24 cellular contexts compared by ENCODE assay signal in the genomic region with DNA sequence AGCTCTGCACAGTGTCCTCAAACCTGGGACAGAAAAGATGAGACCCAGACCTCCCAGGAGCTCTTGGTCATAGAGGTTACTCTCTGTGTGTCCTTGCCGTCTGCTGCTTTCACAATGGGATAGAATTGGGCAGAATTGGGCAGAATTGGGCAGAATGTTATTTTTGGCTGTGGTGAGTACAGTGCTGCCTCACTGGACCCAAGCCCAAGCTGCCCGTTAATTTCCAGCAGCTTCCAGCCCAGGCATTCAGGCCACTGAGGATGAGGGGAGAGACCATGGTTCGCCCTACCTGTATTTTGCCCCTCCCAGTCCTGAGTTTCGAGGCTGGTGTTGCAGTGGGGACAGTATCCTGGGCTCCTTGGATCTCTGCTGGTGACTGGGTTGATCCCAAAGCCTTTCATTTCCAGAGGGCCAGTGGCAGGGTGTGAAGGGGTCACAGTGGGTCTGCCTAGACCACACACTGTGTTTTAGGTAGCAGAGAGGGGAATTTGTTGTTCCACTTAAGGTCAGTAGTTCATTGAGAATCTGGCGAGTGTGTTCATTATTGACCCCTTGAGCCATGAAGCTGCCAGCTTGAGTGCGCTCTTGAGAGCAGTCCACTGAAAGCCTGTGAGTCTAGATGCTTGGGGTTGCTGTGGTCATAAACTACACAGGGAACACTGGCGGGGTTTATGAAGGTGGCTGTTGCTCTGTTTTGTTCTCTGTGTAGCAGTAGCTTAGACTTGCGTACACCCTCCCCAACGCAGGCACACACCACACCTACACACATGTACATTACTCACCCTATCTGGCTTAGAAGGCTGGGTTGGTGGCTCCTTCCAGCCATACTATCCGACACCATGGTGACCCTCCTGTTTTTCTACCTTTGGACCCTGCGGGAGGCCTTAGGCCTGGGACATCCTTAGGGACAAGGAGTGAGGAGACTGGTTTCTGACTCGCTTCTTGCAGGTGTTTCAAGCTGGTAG. TPM values are rescaled to one million over a fixed set of nuclear protein-coding genes. Genes with fewer than 3 reads are reported as not detected.
DNase-seq lines count a peak whose midpoint lies in the region; ATAC-seq and TF ChIP-seq lines count a peak whose summit lies in the region.
"Had no signal": no experiment of that assay in that cellular context is flagged by ENCODE, and none has a peak within 500 bp of the region (broad histone marks: within the 10 kb centered on the region; RNA-seq: fewer than 3 reads in every experiment).

No MANE protein-coding gene starts in this region.

- H3K36me3 Mint-ChIP-seq in activated T-cell treated with anti-CD3 and anti-CD28 coated beads, Interleukin-2, amount 50 U/mL, for 24 hours (ENCODE audit: low read depth), result peaks cover 86% of the 10 kb centered on the region
- H3K36me3 Mint-ChIP-seq in CD4-positive, alpha-beta T cell (ENCODE audit: low read depth), result peaks cover 96% of the 10 kb centered on the region
- peaks cover 77% of the 10 kb centered on the region for H3K36me3 Mint-ChIP-seq in activated T-helper 2 cell treated with anti-CD3 and anti-CD28 coated beads, Interferon-gamma antibody, Interleukin-2, Interleukin-4, amounts not matched to agents 10 μg/mL and 5 μg/mL and 100 μg/mL, durations not matched to agents 14 hours and 24 hours and 36 hours (ENCODE audit: low read depth)
- H3K36me3 Mint-ChIP-seq in naive thymus-derived CD4-positive, alpha-beta T cell, result peaks cover 9 to 63% (median 21%) of the 10 kb centered on the region in 5 donors

- no peaks in the 10 kb centered on the region for H3K9me3 ChIP-seq in CD4-positive, alpha-beta T cell (ENCODE audit: control insufficient read depth, low read length)
- H3K9me3 ChIP-seq in naive thymus-derived CD4-positive, alpha-beta T cell (ENCODE audit: control insufficient read depth in 2 of 3, low read length in 3 of 3), result no peaks in the 10 kb centered on the region
- H3K9me3 ChIP-seq: thoracic aorta had no signal

- peaks cover 0 to 10% of the 10 kb centered on the region in 2 donors for H3K4me1 ChIP-seq in naive thymus-derived CD4-positive, alpha-beta T cell (ENCODE audit: control insufficient read depth in 2 of 2, insufficient read depth in 2 of 2, low read length in 2 of 2)

- no peak overlapping the region for H3K4me3 ChIP-seq in naive thymus-derived CD4-positive, alpha-beta T cell (ENCODE audit: low read length)
- H3K4me3 ChIP-seq: thoracic aorta had no signal

- no peak for ATAC-seq in CD4-positive, alpha-beta T cell (ENCODE audit: poor library complexity)
- ATAC-seq in naive thymus-derived CD4-positive, alpha-beta T cell, result no peak

- intact Hi-C loops in CD4-positive, alpha-beta T cell (cut with DNase I, micrococcal nuclease), result no loop called here
- intact Hi-C loops in activated T-helper 2 cell treated with anti-CD3 and anti-CD28 coated beads, Interferon-gamma antibody, Interleukin-2, Interleukin-4, amounts not matched to agents 10 μg/mL and 5 μg/mL and 100 μg/mL, durations not matched to agents 14 hours and 24 hours and 36 hours (cut with micrococcal nuclease), result no loop called here
- intact Hi-C loops in naive thymus-derived CD4-positive, alpha-beta T cell (cut with micrococcal nuclease), result no loop called here

- H3K27ac ChIP-seq in CD4-positive, alpha-beta T cell (ENCODE audit: low read depth, low read length), result no peak overlapping the region
- H3K27ac ChIP-seq in naive thymus-derived CD4-positive, alpha-beta T cell (ENCODE audit: low read depth, low read length), result no peak overlapping the region
- H3K27ac ChIP-seq: C4-2B, KMS-11, thoracic aorta had no signal

- CTCF ChIA-PET in CD4-positive, alpha-beta T cell (lab: Charles Lee), result interaction anchor here (1.5 kb wide), 1 partner anchor 92 kb away, joined by 4 read pairs; no protein-coding TSS in a partner anchor
- CTCF ChIA-PET in naive thymus-derived CD4-positive, alpha-beta T cell (lab: Charles Lee), result interaction anchor here (0.6 kb wide), 1 partner anchor 627 kb away, joined by 3 read pairs; no protein-coding TSS in a partner anchor

- peaks cover 25 to 83% (median 35%) of the 10 kb centered on the region in 3 experiments for H3K36me3 ChIP-seq in naive thymus-derived CD4-positive, alpha-beta T cell (ENCODE audit: control insufficient read depth in 2 of 3, insufficient read depth in 3 of 3, low read length in 3 of 3)

- H3K9me3 Mint-ChIP-seq in activated T-cell treated with anti-CD3 and anti-CD28 coated beads, Interleukin-2, amount 50 U/mL, for 24 hours, result no peaks in the 10 kb centered on the region
- H3K9me3 Mint-ChIP-seq in CD4-positive, alpha-beta T cell, result no peaks in the 10 kb centered on the region
- no peaks in the 10 kb centered on the region for H3K9me3 Mint-ChIP-seq in activated T-helper 2 cell treated with anti-CD3 and anti-CD28 coated beads, Interferon-gamma antibody, Interleukin-2, Interleukin-4, amounts not matched to agents 10 μg/mL and 5 μg/mL and 100 μg/mL, durations not matched to agents 14 hours and 24 hours and 36 hours
- no peaks in the 10 kb centered on the region for H3K9me3 Mint-ChIP-seq in naive thymus-derived CD4-positive, alpha-beta T cell
- H3K9me3 Mint-ChIP-seq: activated CD4-positive, alpha-beta T cell treated with anti-CD3 and anti-CD28 coated beads, Interleukin-2, amount 10 ng/mL, durations not matched to agents 7 days and 5 days; nephron had no signal

- TF ChIP-seq CTCF in CD4-positive, alpha-beta T cell (IDR thresholded peaks at IDR 0.05), result no peak

- peaks cover 44% of the 10 kb centered on the region for H3K4me1 Mint-ChIP-seq in activated T-cell treated with anti-CD3 and anti-CD28 coated beads, Interleukin-2, amount 50 U/mL, for 24 hours (ENCODE audit: low read depth)
- H3K4me1 Mint-ChIP-seq in CD4-positive, alpha-beta T cell (ENCODE audit: low read depth), result peaks cover 50% of the 10 kb centered on the region
- peaks cover 31% of the 10 kb centered on the region for H3K4me1 Mint-ChIP-seq in activated T-helper 2 cell treated with anti-CD3 and anti-CD28 coated beads, Interferon-gamma antibody, Interleukin-2, Interleukin-4, amounts not matched to agents 10 μg/mL and 5 μg/mL and 100 μg/mL, durations not matched to agents 14 hours and 24 hours and 36 hours (ENCODE audit: low read depth)
- H3K4me1 Mint-ChIP-seq in naive thymus-derived CD4-positive, alpha-beta T cell, result peaks cover 30 to 57% (median 43%) of the 10 kb centered on the region in 7 donors
- H3K4me1 Mint-ChIP-seq: nephron had no signal

- no peaks in the 10 kb centered on the region for H3K27me3 ChIP-seq in CD4-positive, alpha-beta T cell (ENCODE audit: control insufficient read depth, insufficient read depth, low read length)
- H3K27me3 ChIP-seq in naive thymus-derived CD4-positive, alpha-beta T cell (ENCODE audit: control insufficient read depth in 2 of 2, insufficient read depth in 2 of 2, low read length in 2 of 2), result no peaks in the 10 kb centered on the region

- POLR2A ChIA-PET in CD4-positive, alpha-beta T cell (lab: Charles Lee), result interaction anchor here (1.3 to 2.0 kb wide), 2 partner anchors 38 to 91 kb away, joined by 3 to 5 read pairs; no protein-coding TSS in a partner anchor
- POLR2A ChIA-PET in naive thymus-derived CD4-positive, alpha-beta T cell (lab: Charles Lee), result interaction anchor here (0.8 to 1.2 kb wide), 2 partner anchors 35 to 37 kb away, joined by 3 to 4 read pairs; no protein-coding TSS in a partner anchor

- no peaks in the 10 kb centered on the region for H3K27me3 Mint-ChIP-seq in activated T-cell treated with anti-CD3 and anti-CD28 coated beads, Interleukin-2, amount 50 U/mL, for 24 hours
- no peaks in the 10 kb centered on the region for H3K27me3 Mint-ChIP-seq in CD4-positive, alpha-beta T cell
- H3K27me3 Mint-ChIP-seq in activated T-helper 2 cell treated with anti-CD3 and anti-CD28 coated beads, Interferon-gamma antibody, Interleukin-2, Interleukin-4, amounts not matched to agents 10 μg/mL and 5 μg/mL and 100 μg/mL, durations not matched to agents 14 hours and 24 hours and 36 hours (ENCODE audit: low read depth), result no peaks in the 10 kb centered on the region
- no peaks in the 10 kb centered on the region for H3K27me3 Mint-ChIP-seq in naive thymus-derived CD4-positive, alpha-beta T cell
- H3K27me3 Mint-ChIP-seq: activated CD4-positive, alpha-beta T cell treated with anti-CD3 and anti-CD28 coated beads, Interleukin-2, amount 10 ng/mL, durations not matched to agents 7 days and 5 days had no signal

- DNase-seq in activated T-cell treated with anti-CD3 and anti-CD28 coated beads, Interleukin-2, amount 50 U/mL, for 24 hours, result peak; percentile 29
- no peak for DNase-seq in activated T-cell treated with anti-CD3 and anti-CD28 coated beads, Interleukin-2, amount 50 U/mL, for 1 hour
- no peak for DNase-seq in CD4-positive, alpha-beta T cell
- no peak for DNase-seq in activated T-helper 2 cell treated with anti-CD3 and anti-CD28 coated beads, Interferon-gamma antibody, Interleukin-2, Interleukin-4, amounts not matched to agents 10 μg/mL and 5 μg/mL and 100 μg/mL, durations not matched to agents 14 hours and 24 hours and 36 hours (ENCODE audit: low spot score)
- DNase-seq in naive thymus-derived CD4-positive, alpha-beta T cell, result peak in 1 of 9 donors; percentile 12
- no peak for DNase-seq in GDM1 (lab: John Stamatoyannopoulos, UW)
- no peak for DNase-seq in effector CD4-positive, alpha-beta T cell
- DNase-seq in activated gamma-delta T cell (lab: John Stamatoyannopoulos, UW), result no peak
- DNase-seq: activated CD4-positive, alpha-beta T cell treated with anti-CD3 and anti-CD28 coated beads, Interleukin-2, amount 10 ng/mL, durations not matched to agents 7 days and 5 days; activated naive CD4-positive, alpha-beta T cell treated with anti-CD3 and anti-CD28 coated beads, Interleukin-2, amount 50 U/mL, for 16 hours; cerebellar nuclear complex; DMS 273 treated with DMSO at 0.1 percent for 48 hours; effector memory CD4-positive, alpha-beta T cell; mesendoderm; NCI-H1694 treated with DMSO at 0.1 percent for 48 hours; NCI-H345; SHP77; stimulated activated CD4-positive, alpha-beta T cell treated with anti-CD3 and anti-CD28 coated beads, Interleukin-1b, Interleukin-23, amount 100 ng/mL, for 48 hours; SW 1271 had no signal

- H3K4me3 Mint-ChIP-seq in activated T-cell treated with anti-CD3 and anti-CD28 coated beads, Interleukin-2, amount 50 U/mL, for 24 hours, result no peak overlapping the region
- no peak overlapping the region for H3K4me3 Mint-ChIP-seq in CD4-positive, alpha-beta T cell
- H3K4me3 Mint-ChIP-seq in activated T-helper 2 cell treated with anti-CD3 and anti-CD28 coated beads, Interferon-gamma antibody, Interleukin-2, Interleukin-4, amounts not matched to agents 10 μg/mL and 5 μg/mL and 100 μg/mL, durations not matched to agents 14 hours and 24 hours and 36 hours (ENCODE audit: low read depth), result no peak overlapping the region
- no peak overlapping the region for H3K4me3 Mint-ChIP-seq in naive thymus-derived CD4-positive, alpha-beta T cell
- H3K4me3 Mint-ChIP-seq: activated CD4-positive, alpha-beta T cell treated with anti-CD3 and anti-CD28 coated beads, Interleukin-2, amount 10 ng/mL, durations not matched to agents 7 days and 5 days; nephron had no signal

- H3K27ac Mint-ChIP-seq in activated T-cell treated with anti-CD3 and anti-CD28 coated beads, Interleukin-2, amount 50 U/mL, for 24 hours, result peak overlapping the region; percentile 75
- H3K27ac Mint-ChIP-seq in CD4-positive, alpha-beta T cell, result peak overlapping the region; percentile 58
- H3K27ac Mint-ChIP-seq in activated T-helper 2 cell treated with anti-CD3 and anti-CD28 coated beads, Interferon-gamma antibody, Interleukin-2, Interleukin-4, amounts not matched to agents 10 μg/mL and 5 μg/mL and 100 μg/mL, durations not matched to agents 14 hours and 24 hours and 36 hours, result peak overlapping the region; percentile 3
- peak overlapping the region in 7 of 9 donors; percentile 6 to 77 (median 25) for H3K27ac Mint-ChIP-seq in naive thymus-derived CD4-positive, alpha-beta T cell
- H3K27ac Mint-ChIP-seq: activated CD4-positive, alpha-beta T cell treated with anti-CD3 and anti-CD28 coated beads, Interleukin-2, amount 10 ng/mL, durations not matched to agents 7 days and 5 days; nephron had no signal

RNA-seq across cellular contexts. Expression of gene NACAD, which starts 23.5 kb away (rescaled TPM):
- under 1 TPM; 0.08 to 0.14 TPM for total RNA-seq in CD4-positive, alpha-beta T cell
- total RNA-seq in activated T-helper 2 cell treated with anti-CD3 and anti-CD28 coated beads, Interferon-gamma antibody, Interleukin-2, Interleukin-4, amounts not matched to agents 10 μg/mL and 5 μg/mL and 100 μg/mL, durations not matched to agents 14 hours and 24 hours and 36 hours, result 0.30 and 0.52 TPM in 2 replicates
- total RNA-seq in naive thymus-derived CD4-positive, alpha-beta T cell, result under 1 TPM in 1 of 5 experiments, not detected in 4; 0.15 TPM
- polyA plus RNA-seq in naive thymus-derived CD4-positive, alpha-beta T cell, result under 1 TPM in 1 of 2 donors, not detected in 1; 0.08 TPM
- total RNA-seq: activated CD4-positive, alpha-beta T cell treated with anti-CD3 and anti-CD28 coated beads, Interleukin-2, amount 10 ng/mL, durations not matched to agents 7 days and 5 days; G401 had no signal

RNA-seq across cellular contexts. Expression of gene TBRG4, which starts 46.2 kb away (rescaled TPM):
- 100 to 1,000 TPM; 104 to 105 TPM for total RNA-seq in CD4-positive, alpha-beta T cell
- 167 and 180 TPM in 2 replicates for total RNA-seq in activated T-helper 2 cell treated with anti-CD3 and anti-CD28 coated beads, Interferon-gamma antibody, Interleukin-2, Interleukin-4, amounts not matched to agents 10 μg/mL and 5 μg/mL and 100 μg/mL, durations not matched to agents 14 hours and 24 hours and 36 hours
- 100 to 1,000 TPM in 4 of 5 experiments, 10 to 100 TPM in 1; 93.7 to 143 (median 107) TPM for total RNA-seq in naive thymus-derived CD4-positive, alpha-beta T cell
- polyA plus RNA-seq in naive thymus-derived CD4-positive, alpha-beta T cell, result 10 to 100 TPM; 55.1 to 99.1 TPM

Comparison
In these comparisons a context has a peak if more than half of its experiments do, and no peak if none do; other contexts are left out.
1. H3K27ac Mint-ChIP-seq: peak in every context shown above with its lines; median percentile 75 in activated T-cell treated with anti-CD3 and anti-CD28 coated beads, Interleukin-2, amount 50 U/mL, for 24 hours; 58 in CD4-positive, alpha-beta T cell; 25 in naive thymus-derived CD4-positive, alpha-beta T cell; 3 in activated T-helper 2 cell treated with anti-CD3 and anti-CD28 coated beads, Interferon-gamma antibody, Interleukin-2, Interleukin-4, amounts not matched to agents 10 μg/mL and 5 μg/mL and 100 μg/mL, durations not matched to agents 14 hours and 24 hours and 36 hours.